Comparison of ENCODE assay signal across 8 cellular contexts in the genomic region with DNA sequence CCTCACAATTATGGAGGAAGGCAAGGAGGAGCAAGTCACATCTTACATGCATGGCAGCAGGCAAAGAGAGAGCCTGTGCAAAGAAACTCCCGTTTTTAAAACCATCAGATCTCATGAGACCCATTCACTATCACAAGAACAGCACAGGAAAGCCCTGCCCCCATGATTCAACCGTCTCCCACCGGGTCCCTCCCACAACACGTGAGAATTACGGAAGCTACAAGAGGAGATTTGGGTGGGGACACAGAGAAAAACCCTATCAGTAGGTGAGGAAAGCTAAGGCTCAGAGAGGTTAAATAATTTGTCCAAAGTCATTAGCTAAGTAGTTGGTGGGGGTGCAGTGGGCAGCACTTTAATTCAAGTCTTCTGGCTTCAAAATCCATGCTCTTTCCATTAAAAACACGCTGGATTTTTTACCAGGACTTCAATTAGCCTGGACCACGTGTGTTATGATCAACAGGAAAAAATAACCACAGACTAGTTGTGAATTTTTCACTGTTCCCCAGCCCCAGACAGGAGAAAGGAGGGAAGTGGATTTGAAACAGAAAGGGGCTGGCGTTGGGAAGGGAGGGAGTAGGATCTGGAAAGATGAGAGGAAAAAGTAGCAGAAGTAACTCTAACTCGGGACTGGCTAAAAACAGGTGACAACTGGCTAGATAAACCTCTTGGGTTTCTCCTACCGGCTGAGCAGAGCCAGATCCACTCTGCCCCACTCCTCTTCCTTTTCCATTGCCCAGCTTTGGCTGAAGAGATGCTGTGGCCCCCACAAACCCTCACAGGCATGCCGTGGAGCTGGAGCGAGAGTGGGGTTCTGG. TPM values are rescaled to one million over a fixed set of nuclear protein-coding genes. Genes with fewer than 3 reads are reported as not detected.
A peak's percentile ranks its signal among the peaks of the same experiment; 100 is the strongest.
DNase-seq lines count a peak whose midpoint lies in the region; ATAC-seq and TF ChIP-seq lines count a peak whose summit lies in the region.

No MANE protein-coding gene starts in this region.

- H3K27me3 Mint-ChIP-seq in CD14-positive monocyte (ENCODE audit: low read depth in 3 of 3) = peaks cover 0 to 2% (median 0%) of the 10 kb centered on the region in 3 donors

- peaks cover 0 to 11% (median 5%) of the 10 kb centered on the region in 7 donors for H3K9me3 Mint-ChIP-seq in CD14-positive monocyte

- WGBS in iPS DF 6.9 (ENCODE audit: insufficient coverage, insufficient read length) = no CpG with 5 or more reads among the region's 12 CpGs

- H3K4me3 ChIP-seq in iPS DF 6.9 (ENCODE audit: low read length) = peak overlapping the region; percentile 20; the same call in 1 of the 2 replicates
- H3K4me3 ChIP-seq in subcutaneous abdominal adipose tissue (ENCODE audit: low read depth in 1 of 5, low read length in 5 of 5) = peak overlapping the region; percentile 71 to 87 (median 78)

- peak overlapping the region in 1 of 7 donors; percentile 70 for H3K27ac Mint-ChIP-seq in CD14-positive monocyte

- H3K4me1 ChIP-seq in iPS DF 6.9 (ENCODE audit: control insufficient read depth, insufficient read depth, low read length) (no peaks in the 10 kb centered on the region), subcutaneous abdominal adipose tissue (ENCODE audit: control insufficient read depth in 5 of 5, insufficient read depth in 5 of 5, low read length in 5 of 5) (peaks cover 0 to 15% (median 6%) of the 10 kb centered on the region in 5 donors)

- peaks cover 23% of the 10 kb centered on the region for H3K4me1 Mint-ChIP-seq in CD14-positive monocyte

- no peak for TF ChIP-seq CTCF in CD14-positive monocyte (IDR thresholded peaks at IDR 0.05)

- intact Hi-C loops in CD14-positive monocyte (cut with micrococcal nuclease) = no loop called here

- H3K9ac ChIP-seq in subcutaneous abdominal adipose tissue (ENCODE audit: low read length in 5 of 5) = peak overlapping the region in 4 of 5 donors; percentile 53 to 64 (median 60)

- H3K27ac ChIP-seq in iPS DF 6.9 (ENCODE audit: low read length) (no peak overlapping the region), subcutaneous abdominal adipose tissue (ENCODE audit: low read depth, low read length) (no peak overlapping the region)

- no peaks in the 10 kb centered on the region for H3K9me3 ChIP-seq in iPS DF 6.9 (ENCODE audit: control insufficient read depth, insufficient read depth, low read length)
- H3K9me3 ChIP-seq in subcutaneous abdominal adipose tissue (ENCODE audit: control insufficient read depth in 5 of 5, low read length in 5 of 5) = peaks cover 0 to 7% (median 0%) of the 10 kb centered on the region in 5 donors

- ATAC-seq in GM21576 (IDR thresholded peaks at IDR 0.05; ENCODE audit: unreplicated experiment) = peak; percentile 15

- H3K4me3 Mint-ChIP-seq in CD14-positive monocyte = peak overlapping the region; percentile 92 to 96

- no peak for DNase-seq in CD14-positive monocyte (ENCODE audit: low spot score)
- peak; percentile 30 for DNase-seq in SK-N-DZ (ENCODE audit: low spot score)
- DNase-seq in iPS DF 6.9 (ENCODE audit: low read depth, low spot score) = no peak
- DNase-seq in DMS153 (lab: John Stamatoyannopoulos, UW) = no peak
- DNase-seq in GDM1 (lab: John Stamatoyannopoulos, UW) = no peak
- no peak for DNase-seq in SW480 (ENCODE audit: low spot score)

- no peaks in the 10 kb centered on the region for H3K36me3 Mint-ChIP-seq in CD14-positive monocyte

- no peaks in the 10 kb centered on the region for H3K27me3 ChIP-seq in iPS DF 6.9 (ENCODE audit: control insufficient read depth, insufficient read depth, low read length)
- H3K27me3 ChIP-seq in subcutaneous abdominal adipose tissue (ENCODE audit: control insufficient read depth in 5 of 5, insufficient read depth in 4 of 5, low read length in 5 of 5) = peaks cover 0 to 7% (median 0%) of the 10 kb centered on the region in 5 donors

- no peaks in the 10 kb centered on the region for H3K36me3 ChIP-seq in iPS DF 6.9 (ENCODE audit: control insufficient read depth, insufficient read depth, low read length)
- H3K36me3 ChIP-seq in subcutaneous abdominal adipose tissue (ENCODE audit: control insufficient read depth in 5 of 5, insufficient read depth in 5 of 5, low read length in 5 of 5) = no peaks in the 10 kb centered on the region

RNA-seq across cellular contexts. Expression of gene MTMR8, which starts 1.0 kb away (rescaled TPM):
- polyA plus RNA-seq in CD14-positive monocyte = 1 to 10 TPM in 1 of 2 donors, under 1 TPM in 1; 0.19 to 1.1 TPM
- 0.28 and 1.7 TPM in 2 replicates for polyA plus RNA-seq in SK-N-DZ (2014; cell fraction: cytosol; rRNA removed)
- polyA plus RNA-seq in SK-N-DZ (2014; cell fraction: nucleus; rRNA removed) = 0.37 and 0.51 TPM in 2 replicates
